ENCODE assay signal across 9 cellular contexts in genomic region chr5:81495286-81495685, GRCh38.
"Had no signal": no experiment of that assay in that cellular context is flagged by ENCODE, and none has a peak within 500 bp of the region (broad histone marks: within the 10 kb centered on the region; RNA-seq: fewer than 3 reads in every experiment).

No MANE protein-coding gene starts in this region.

- H2AFZ ChIP-seq: GM23338 had no signal

- H3K4me2 ChIP-seq: GM23338 had no signal

- FAIRE-seq: H1, H54, HTR-8/SVneo, K562 had no signal

- H3K4me3 ChIP-seq: GM23338, K562 had no signal

- ATAC-seq: GM23338, K562 had no signal

- DNase-seq: H9, HCEC 1CT, IMR-90, KG1 had no signal
